Comparison of ENCODE assay signal across 8 cellular contexts in genomic region chr14:55128386-55129085, GRCh38. TPM values are rescaled to one million over a fixed set of nuclear protein-coding genes. Genes with fewer than 3 reads are reported as not detected.
DNase-seq lines count a peak whose midpoint lies in the region; ATAC-seq and TF ChIP-seq lines count a peak whose summit lies in the region.

No MANE protein-coding gene starts in this region.

- intact Hi-C loops in left ventricle myocardium inferior (cut with micrococcal nuclease) = no loop called here
- intact Hi-C loops in left ventricle myocardium superior (cut with micrococcal nuclease) = no loop called here
- intact Hi-C loops in mammary epithelial cell (cut with micrococcal nuclease) = loop anchor here (1.0 kb wide), 2 partner anchors 25 to 39 kb away; no protein-coding TSS in a partner anchor

- TSS peak; percentile 91 for BruUV-seq in mammary epithelial cell (replicated peaks; lab: Mats Ljungman, UMichigan)

- H3K79me2 ChIP-seq in mammary epithelial cell (ENCODE audit: insufficient read depth, low read length) = peaks cover 44% of the 10 kb centered on the region

- TF ChIP-seq CTCF in left ventricle myocardium inferior (IDR thresholded peaks at IDR 0.05; ENCODE audit: borderline replicate concordance) (no peak), mammary epithelial cell (conservative IDR thresholded peaks at IDR 0.05 in 1 of 2, IDR thresholded peaks at IDR 0.05 in 1 of 2; ENCODE audit: extremely low read depth in 1 of 2, insufficient read depth in 1 of 2, low read depth in 1 of 2, low read length in 2 of 2) (no peak)

- peak overlapping the region; percentile 83 for H3K4me2 ChIP-seq in mammary epithelial cell (ENCODE audit: insufficient read depth, low read depth, low read length)

- no peak for ATAC-seq in left ventricle myocardium superior

- H2AFZ ChIP-seq in mammary epithelial cell (ENCODE audit: low read depth, low read length) = peak overlapping the region; percentile 77

- no peaks in the 10 kb centered on the region for H3K27me3 ChIP-seq in left ventricle myocardium inferior (ENCODE audit: low read depth)
- no peaks in the 10 kb centered on the region for H3K27me3 ChIP-seq in mammary epithelial cell (ENCODE audit: insufficient read depth, low read length)
- H3K27me3 ChIP-seq in mononuclear cell (ENCODE audit: insufficient read depth, low read length) = no peaks in the 10 kb centered on the region

- in situ Hi-C loops in mammary epithelial cell (cut with MboI; ENCODE audit: low sequenced_read_pairs in 2 of 2) = no loop called here

- H3K9me3 ChIP-seq in left ventricle myocardium inferior (replicated peaks) (no peaks in the 10 kb centered on the region), mammary epithelial cell (replicated peaks; ENCODE audit: insufficient read depth, low read length) (no peaks in the 10 kb centered on the region), mononuclear cell (ENCODE audit: low read depth, low read length) (no peaks in the 10 kb centered on the region)

- H3K36me3 ChIP-seq in left ventricle myocardium inferior = peaks cover 12% of the 10 kb centered on the region
- peaks cover 2% of the 10 kb centered on the region for H3K36me3 ChIP-seq in mammary epithelial cell (ENCODE audit: insufficient read depth, low read length)

- CTCF ChIA-PET in mammary epithelial cell (lab: Charles Lee; ENCODE audit: low non-redundant PET) = no interaction called here

- peak overlapping the region; percentile 76 for H3K9ac ChIP-seq in mammary epithelial cell (ENCODE audit: insufficient read depth, low read length)

- H3K4me3 ChIP-seq in left ventricle myocardium inferior = peak overlapping the region; percentile 80
- H3K4me3 ChIP-seq in mammary epithelial cell (replicated peaks in 1 of 3; ENCODE audit: insufficient read depth in 1 of 3, low read depth in 2 of 3, low read length in 3 of 3) = peak overlapping the region; percentile 52 to 74 (median 72)
- peak overlapping the region; percentile 53 for H3K4me3 ChIP-seq in mononuclear cell (ENCODE audit: low read length)

- dilution Hi-C loops in mammary epithelial cell (cut with HindIII; ENCODE audit: low sequenced_read_pairs) = no loop called here

- H3K27ac ChIP-seq in left ventricle myocardium inferior (replicated peaks) (peak overlapping the region; percentile 95), mammary epithelial cell (ENCODE audit: insufficient read depth, low read depth, low read length) (peak overlapping the region; percentile 93)

- DNase-seq in left ventricle myocardium inferior (no peak), left ventricle myocardium superior (no peak), mammary epithelial cell (no peak), NCI-H2171 (lab: John Stamatoyannopoulos, UW) (no peak), NCI-H1436 treated with DMSO at 0.1 percent for 48 hours (lab: John Stamatoyannopoulos, UW) (no peak), COR-L47 (lab: John Stamatoyannopoulos, UW) (no peak), AG08395 (ENCODE audit: low spot score) (no peak)

- H3K4me1 ChIP-seq in left ventricle myocardium inferior = peaks cover 96% of the 10 kb centered on the region
- H3K4me1 ChIP-seq in mammary epithelial cell (ENCODE audit: insufficient read depth, low read length) = peaks cover 29% of the 10 kb centered on the region
- H3K4me1 ChIP-seq in mononuclear cell (ENCODE audit: insufficient read depth, low read length) = peaks cover 81% of the 10 kb centered on the region

- no peaks in the 10 kb centered on the region for H4K20me1 ChIP-seq in mammary epithelial cell (ENCODE audit: insufficient read depth, low read length)

- WGBS in mammary epithelial cell (ENCODE audit: low coverage, missing lambda C conversion rate) = 32% methylated on average over 9 of the region's 20 CpGs

RNA-seq across cellular contexts. Expression of gene LGALS3, which starts 0.5 kb away (rescaled TPM):
- total RNA-seq in left ventricle myocardium inferior (194 TPM), left ventricle myocardium superior (249 TPM), mammary epithelial cell (100 to 1,000 TPM; 138 to 232 TPM), mononuclear cell (126 TPM)
- polyA plus RNA-seq in mammary epithelial cell = 156 TPM
- 47.3 TPM for polyA minus RNA-seq in mammary epithelial cell
